In the genomic region with DNA sequence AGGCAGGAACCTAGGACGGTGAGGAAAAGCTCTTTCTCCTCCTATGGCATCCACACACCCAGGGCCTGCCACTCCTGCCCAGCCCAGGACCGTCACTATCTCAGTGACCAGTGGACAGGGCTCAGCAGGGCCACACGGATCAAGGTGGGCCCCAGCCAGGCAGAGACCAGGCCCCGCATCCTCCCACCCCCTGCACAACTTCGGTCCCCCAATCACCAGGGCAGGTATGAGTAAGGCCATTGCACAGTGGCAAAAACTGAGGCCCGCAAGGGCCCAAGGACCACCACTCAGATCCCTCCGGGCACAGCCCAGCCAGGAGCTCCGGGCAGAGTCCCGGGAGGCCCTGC, we compare ENCODE assay signal across 10 cellular contexts. TPM values are rescaled to one million over a fixed set of nuclear protein-coding genes. Genes with fewer than 3 reads are reported as not detected.
DNase-seq lines count a peak whose midpoint lies in the region; ATAC-seq, FAIRE-seq and TF ChIP-seq lines count a peak whose summit lies in the region.
"Had no signal": no experiment of that assay in that cellular context is flagged by ENCODE, and none has a peak within 500 bp of the region (broad histone marks: within the 10 kb centered on the region; RNA-seq: fewer than 3 reads in every experiment).

No MANE protein-coding gene starts in this region.

- H3K27ac ChIP-seq in coronary artery (no peak overlapping the region), testis (no peak overlapping the region)
- H3K27ac ChIP-seq: cardiac muscle cell had no signal

- intact Hi-C loops in testis (cut with DNase I; ENCODE audit: low total_unique reads): loop anchor here (2.0 to 10.0 kb wide), 2 partner anchors 394 to 804 kb away; no protein-coding TSS in a partner anchor

- H3K9me3 ChIP-seq in testis: no peaks in the 10 kb centered on the region

- peak overlapping the region; percentile 39 for H3K4me3 Mint-ChIP-seq in mesothelial cell of epicardium

- ATAC-seq in HG02852 (IDR thresholded peaks at IDR 0.05; ENCODE audit: unreplicated experiment) (no peak), GM21447 (IDR thresholded peaks at IDR 0.05; ENCODE audit: unreplicated experiment) (no peak)

- FAIRE-seq in frontal cortex (lab: Jason Lieb, UNC): no peak

- no peaks in the 10 kb centered on the region for H3K36me3 ChIP-seq in testis (ENCODE audit: low read depth, missing control alignments)
- H3K36me3 ChIP-seq: cardiac muscle cell had no signal

- peak overlapping the region; percentile 70 for H3K4me3 ChIP-seq in coronary artery
- H3K4me3 ChIP-seq in testis: peak overlapping the region; percentile 51 to 64

- TF ChIP-seq CTCF in coronary artery (IDR thresholded peaks at IDR 0.05): no peak
- TF ChIP-seq CTCF in mesothelial cell of epicardium (IDR thresholded peaks at IDR 0.05; ENCODE audit: unreplicated experiment): no peak
- TF ChIP-seq CTCF in testis (IDR thresholded peaks at IDR 0.05): no peak

- no peaks in the 10 kb centered on the region for H3K36me3 Mint-ChIP-seq in mesothelial cell of epicardium
- H3K36me3 Mint-ChIP-seq: WTC11 had no signal

- TF ChIP-seq POLR2A in testis (IDR thresholded peaks at IDR 0.05): no peak

- no peaks in the 10 kb centered on the region for H3K27me3 ChIP-seq in testis

- no peaks in the 10 kb centered on the region for H3K9me3 Mint-ChIP-seq in mesothelial cell of epicardium
- H3K9me3 Mint-ChIP-seq: WTC11 had no signal

- H3K27ac Mint-ChIP-seq in mesothelial cell of epicardium: no peak overlapping the region
- H3K27ac Mint-ChIP-seq: WTC11 had no signal

- 56 to 71% methylated on average over 3 to 9 of the region's 9 CpGs for WGBS in testis, 2 donors

- H3K4me1 ChIP-seq in testis: peaks cover 3% of the 10 kb centered on the region

- peaks cover 2% of the 10 kb centered on the region for H3K4me1 Mint-ChIP-seq in mesothelial cell of epicardium

- no peaks in the 10 kb centered on the region for H3K27me3 Mint-ChIP-seq in mesothelial cell of epicardium (ENCODE audit: low read depth)

- peak; percentile 62 for DNase-seq in activated CD8-positive, alpha-beta memory T cell treated with anti-CD3 and anti-CD28 coated beads for 24 hours
- DNase-seq in activated CD8-positive, alpha-beta memory T cell treated with anti-CD3 and anti-CD28 coated beads, Interleukin-2, amount 50 U/mL, for 4 hours: no peak
- DNase-seq in coronary artery (ENCODE audit: low spot score) (peak; percentile 73), mesothelial cell of epicardium (ENCODE audit: low spot score in 2 of 2, unreplicated experiment in 2 of 2) (no peak), testis (no peak), frontal cortex (ENCODE audit: low spot score in 2 of 2) (no peak)

RNA-seq across cellular contexts. Expression of gene OAT, which starts 30.3 kb away (rescaled TPM):
- 52.5 to 55.1 TPM (median 54.5 TPM) in 3 replicates for total RNA-seq in mesothelial cell of epicardium
- total RNA-seq in testis: 100 to 1,000 TPM; 115 to 129 TPM
- polyA plus RNA-seq in testis (ENCODE audit: insufficient read depth, low read depth, low replicate concordance): 110 TPM
- total RNA-seq in frontal cortex: 157 TPM

Comparison
In these comparisons a context has a peak if more than half of its experiments do, and no peak if none do; other contexts are left out.
1. DNase-seq: peak in activated CD8-positive, alpha-beta memory T cell treated with anti-CD3 and anti-CD28 coated beads for 24 hours (single experiment) and coronary artery (single experiment); none in activated CD8-positive, alpha-beta memory T cell treated with anti-CD3 and anti-CD28 coated beads, Interleukin-2, amount 50 U/mL, for 4 hours (single experiment), mesothelial cell of epicardium (0 of 2), testis (single experiment) and frontal cortex (0 of 2).